In the genomic region with DNA sequence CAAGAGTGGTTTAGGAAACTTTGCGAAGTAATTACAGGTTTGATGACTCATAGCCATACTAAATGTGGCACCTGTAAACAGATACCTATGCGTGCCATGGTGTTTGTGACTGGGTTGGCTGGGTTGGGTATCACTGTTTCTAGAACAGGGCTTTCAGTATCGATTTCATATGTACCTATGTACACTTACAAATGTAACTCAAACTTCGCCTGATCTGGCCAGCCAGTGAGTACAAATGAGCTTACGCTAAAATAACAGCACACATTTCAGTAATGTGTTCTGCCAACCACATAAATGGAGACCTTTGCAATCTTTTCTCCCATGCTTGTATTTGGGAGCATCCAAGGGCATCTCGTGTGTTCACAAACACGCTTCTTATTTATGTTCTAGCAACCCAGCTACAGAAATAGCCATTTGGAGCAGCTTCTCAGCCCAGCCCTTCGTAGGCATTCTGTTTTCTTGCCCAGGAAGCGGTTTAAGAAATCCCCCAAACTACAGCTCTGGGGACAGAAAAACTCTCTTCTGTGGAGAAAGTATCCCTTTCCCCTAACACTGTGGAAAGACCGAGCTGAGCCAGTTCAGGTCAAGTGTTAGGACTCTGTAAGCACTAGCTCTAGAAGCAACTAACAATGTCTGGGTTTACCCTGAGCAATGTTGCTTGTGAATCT, we compare ENCODE assay signal across 2 cellular contexts.
TF ChIP-seq lines count a peak whose summit lies in the region.

No MANE protein-coding gene starts in this region.

TF ChIP-seq in GM23338, 12 proteins besides CTCF, POLR2A, EP300 and RAD21:
- TF ChIP-seq, protein P1, sequence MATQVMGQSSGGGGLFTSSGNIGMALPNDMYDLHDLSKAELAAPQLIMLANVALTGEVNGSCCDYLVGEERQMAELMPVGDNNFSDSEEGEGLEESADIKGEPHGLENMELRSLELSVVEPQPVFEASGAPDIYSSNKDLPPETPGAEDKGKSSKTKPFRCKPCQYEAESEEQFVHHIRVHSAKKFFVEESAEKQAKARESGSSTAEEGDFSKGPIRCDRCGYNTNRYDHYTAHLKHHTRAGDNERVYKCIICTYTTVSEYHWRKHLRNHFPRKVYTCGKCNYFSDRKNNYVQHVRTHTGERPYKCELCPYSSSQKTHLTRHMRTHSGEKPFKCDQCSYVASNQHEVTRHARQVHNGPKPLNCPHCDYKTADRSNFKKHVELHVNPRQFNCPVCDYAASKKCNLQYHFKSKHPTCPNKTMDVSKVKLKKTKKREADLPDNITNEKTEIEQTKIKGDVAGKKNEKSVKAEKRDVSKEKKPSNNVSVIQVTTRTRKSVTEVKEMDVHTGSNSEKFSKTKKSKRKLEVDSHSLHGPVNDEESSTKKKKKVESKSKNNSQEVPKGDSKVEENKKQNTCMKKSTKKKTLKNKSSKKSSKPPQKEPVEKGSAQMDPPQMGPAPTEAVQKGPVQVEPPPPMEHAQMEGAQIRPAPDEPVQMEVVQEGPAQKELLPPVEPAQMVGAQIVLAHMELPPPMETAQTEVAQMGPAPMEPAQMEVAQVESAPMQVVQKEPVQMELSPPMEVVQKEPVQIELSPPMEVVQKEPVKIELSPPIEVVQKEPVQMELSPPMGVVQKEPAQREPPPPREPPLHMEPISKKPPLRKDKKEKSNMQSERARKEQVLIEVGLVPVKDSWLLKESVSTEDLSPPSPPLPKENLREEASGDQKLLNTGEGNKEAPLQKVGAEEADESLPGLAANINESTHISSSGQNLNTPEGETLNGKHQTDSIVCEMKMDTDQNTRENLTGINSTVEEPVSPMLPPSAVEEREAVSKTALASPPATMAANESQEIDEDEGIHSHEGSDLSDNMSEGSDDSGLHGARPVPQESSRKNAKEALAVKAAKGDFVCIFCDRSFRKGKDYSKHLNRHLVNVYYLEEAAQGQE (IDR thresholded peaks at IDR 0.05; ENCODE audit: unreplicated experiment): no peak
- TF ChIP-seq ZNF331 (CRISPR knock-in tag; IDR thresholded peaks at IDR 0.05; ENCODE audit: low read depth) (no peak), CREB1 (CRISPR knock-in tag; IDR thresholded peaks at IDR 0.05; ENCODE audit: low read depth) (no peak), STAT1 (IDR thresholded peaks at IDR 0.05; ENCODE audit: unreplicated experiment) (no peak), JUNB (IDR thresholded peaks at IDR 0.05; ENCODE audit: unreplicated experiment) (no peak), EZH2phosphoT487 (IDR thresholded peaks at IDR 0.05; ENCODE audit: unreplicated experiment) (no peak), POLR2AphosphoS5 (IDR thresholded peaks at IDR 0.05; ENCODE audit: low read depth) (no peak), NANOG (IDR thresholded peaks at IDR 0.05; ENCODE audit: borderline replicate concordance) (no peak)
- TF ChIP-seq, protein P2, sequence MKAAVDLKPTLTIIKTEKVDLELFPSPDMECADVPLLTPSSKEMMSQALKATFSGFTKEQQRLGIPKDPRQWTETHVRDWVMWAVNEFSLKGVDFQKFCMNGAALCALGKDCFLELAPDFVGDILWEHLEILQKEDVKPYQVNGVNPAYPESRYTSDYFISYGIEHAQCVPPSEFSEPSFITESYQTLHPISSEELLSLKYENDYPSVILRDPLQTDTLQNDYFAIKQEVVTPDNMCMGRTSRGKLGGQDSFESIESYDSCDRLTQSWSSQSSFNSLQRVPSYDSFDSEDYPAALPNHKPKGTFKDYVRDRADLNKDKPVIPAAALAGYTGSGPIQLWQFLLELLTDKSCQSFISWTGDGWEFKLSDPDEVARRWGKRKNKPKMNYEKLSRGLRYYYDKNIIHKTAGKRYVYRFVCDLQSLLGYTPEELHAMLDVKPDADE (IDR thresholded peaks at IDR 0.05): no peak

TF ChIP-seq in HepG2, 621 proteins besides CTCF, POLR2A, EP300 and RAD21 (continued from another document):
- TF ChIP-seq ZNF570 (CRISPR knock-in tag; IDR thresholded peaks at IDR 0.05; ENCODE audit: borderline replicate concordance) (no peak), KLF15 (CRISPR knock-in tag; IDR thresholded peaks at IDR 0.05; ENCODE audit: borderline replicate concordance) (no peak), KLF9 (CRISPR knock-in tag; IDR thresholded peaks at IDR 0.05; ENCODE audit: low read depth) (no peak), SMAD9 (CRISPR knock-in tag; IDR thresholded peaks at IDR 0.05) (no peak), ZNF20 (CRISPR knock-in tag; IDR thresholded peaks at IDR 0.05) (no peak), MAFK (conservative IDR thresholded peaks at IDR 0.05 in 1 of 2, IDR thresholded peaks at IDR 0.05 in 1 of 2; ENCODE audit: low read length in 2 of 2) (no peak), PRPF4 (IDR thresholded peaks at IDR 0.05; ENCODE audit: low read depth, low read length, poor library complexity, severe bottlenecking) (no peak), ZNF354B (CRISPR knock-in tag; IDR thresholded peaks at IDR 0.05) (no peak)
- TF ChIP-seq, protein P3, sequence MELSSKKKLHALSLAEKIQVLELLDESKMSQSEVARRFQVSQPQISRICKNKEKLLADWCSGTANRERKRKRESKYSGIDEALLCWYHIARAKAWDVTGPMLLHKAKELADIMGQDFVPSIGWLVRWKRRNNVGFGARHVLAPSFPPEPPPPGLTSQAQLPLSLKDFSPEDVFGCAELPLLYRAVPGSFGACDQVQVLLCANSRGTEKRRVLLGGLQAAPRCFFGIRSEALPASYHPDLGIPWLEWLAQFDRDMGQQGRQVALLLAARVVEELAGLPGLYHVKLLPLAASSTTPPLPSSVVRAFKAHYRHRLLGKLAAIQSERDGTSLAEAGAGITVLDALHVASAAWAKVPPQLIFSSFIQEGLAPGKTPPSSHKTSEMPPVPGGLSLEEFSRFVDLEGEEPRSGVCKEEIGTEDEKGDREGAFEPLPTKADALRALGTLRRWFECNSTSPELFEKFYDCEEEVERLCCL (CRISPR knock-in tag; IDR thresholded peaks at IDR 0.05; ENCODE audit: borderline replicate concordance): no peak
- TF ChIP-seq, protein P4, sequence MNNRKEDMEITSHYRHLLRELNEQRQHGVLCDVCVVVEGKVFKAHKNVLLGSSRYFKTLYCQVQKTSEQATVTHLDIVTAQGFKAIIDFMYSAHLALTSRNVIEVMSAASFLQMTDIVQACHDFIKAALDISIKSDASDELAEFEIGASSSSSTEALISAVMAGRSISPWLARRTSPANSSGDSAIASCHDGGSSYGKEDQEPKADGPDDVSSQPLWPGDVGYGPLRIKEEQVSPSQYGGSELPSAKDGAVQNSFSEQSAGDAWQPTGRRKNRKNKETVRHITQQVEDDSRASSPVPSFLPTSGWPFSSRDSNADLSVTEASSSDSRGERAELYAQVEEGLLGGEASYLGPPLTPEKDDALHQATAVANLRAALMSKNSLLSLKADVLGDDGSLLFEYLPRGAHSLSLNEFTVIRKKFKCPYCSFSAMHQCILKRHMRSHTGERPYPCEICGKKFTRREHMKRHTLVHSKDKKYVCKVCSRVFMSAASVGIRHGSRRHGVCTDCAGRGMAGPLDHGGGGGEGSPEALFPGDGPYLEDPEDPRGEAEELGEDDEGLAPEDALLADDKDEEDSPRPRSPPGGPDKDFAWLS (CRISPR knock-in tag; IDR thresholded peaks at IDR 0.05; ENCODE audit: borderline replicate concordance): no peak
- TF ChIP-seq, protein P5, sequence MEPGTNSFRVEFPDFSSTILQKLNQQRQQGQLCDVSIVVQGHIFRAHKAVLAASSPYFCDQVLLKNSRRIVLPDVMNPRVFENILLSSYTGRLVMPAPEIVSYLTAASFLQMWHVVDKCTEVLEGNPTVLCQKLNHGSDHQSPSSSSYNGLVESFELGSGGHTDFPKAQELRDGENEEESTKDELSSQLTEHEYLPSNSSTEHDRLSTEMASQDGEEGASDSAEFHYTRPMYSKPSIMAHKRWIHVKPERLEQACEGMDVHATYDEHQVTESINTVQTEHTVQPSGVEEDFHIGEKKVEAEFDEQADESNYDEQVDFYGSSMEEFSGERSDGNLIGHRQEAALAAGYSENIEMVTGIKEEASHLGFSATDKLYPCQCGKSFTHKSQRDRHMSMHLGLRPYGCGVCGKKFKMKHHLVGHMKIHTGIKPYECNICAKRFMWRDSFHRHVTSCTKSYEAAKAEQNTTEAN (CRISPR knock-in tag; conservative IDR thresholded peaks at IDR 0.05): no peak
